In genomic region chr11:61232559-61232958, GRCh38 we compare ENCODE assay signal across 13 cellular contexts. TPM values are rescaled to one million over a fixed set of nuclear protein-coding genes. Genes with fewer than 3 reads are reported as not detected.
"Had no signal": no experiment of that assay in that cellular context is flagged by ENCODE, and none has a peak within 500 bp of the region (broad histone marks: within the 10 kb centered on the region; RNA-seq: fewer than 3 reads in every experiment).

No MANE protein-coding gene starts in this region.

RNA-seq across cellular contexts. Expression of gene PGA5, which starts 8.4 kb away (rescaled TPM):
- total RNA-seq: activated naive CD4-positive, alpha-beta T cell treated with anti-CD3 and anti-CD28 coated beads for 36 hours; activated naive CD4-positive, alpha-beta T cell treated with anti-CD3 and anti-CD28 coated beads, Interleukin-2, amount 50 U/mL, for 72 hours; activated naive CD8-positive, alpha-beta T cell treated with anti-CD3 and anti-CD28 coated beads for 36 hours; activated naive CD8-positive, alpha-beta T cell treated with anti-CD3 and anti-CD28 coated beads, Interleukin-2, amount 10 ng/mL, durations not matched to agents 7 days and 5 days; activated T-cell treated with anti-CD3 and anti-CD28 coated beads, Interleukin-2, amount 50 U/mL, for 4 hours; activated T-cell treated with anti-CD3 and anti-CD28 coated beads, Interleukin-2, amount 50 U/mL, for 72 hours; activated T-helper 1 cell treated with anti-CD3 and anti-CD28 coated beads, Interleukin-12 subunit alpha, Interleukin-12 subunit beta, Interleukin-2, Interleukin-4 antibody, amounts not matched to agents 30 ng/mL and 10 ng/mL and 1 ng/mL, durations not matched to agents 14 hours and 24 hours and 36 hours; activated T-helper 17 cell treated with anti-CD3 and anti-CD28 coated beads, Interleukin-2, amount 50 U/mL, for 72 hours; activated T-helper 2 cell treated with anti-CD3 and anti-CD28 coated beads, Interferon-gamma antibody, Interleukin-2, Interleukin-4, amounts not matched to agents 10 μg/mL and 5 μg/mL and 100 μg/mL, durations not matched to agents 14 hours and 24 hours and 36 hours; bronchial epithelial cell; cardiac septum; cerebellum had no signal

RNA-seq across cellular contexts. Expression of gene PGA4, which starts 10.4 kb away (rescaled TPM):
- total RNA-seq: activated naive CD4-positive, alpha-beta T cell treated with anti-CD3 and anti-CD28 coated beads for 36 hours; activated naive CD4-positive, alpha-beta T cell treated with anti-CD3 and anti-CD28 coated beads, Interleukin-2, amount 50 U/mL, for 72 hours; activated naive CD8-positive, alpha-beta T cell treated with anti-CD3 and anti-CD28 coated beads for 36 hours; activated naive CD8-positive, alpha-beta T cell treated with anti-CD3 and anti-CD28 coated beads, Interleukin-2, amount 10 ng/mL, durations not matched to agents 7 days and 5 days; activated T-cell treated with anti-CD3 and anti-CD28 coated beads, Interleukin-2, amount 50 U/mL, for 4 hours; activated T-cell treated with anti-CD3 and anti-CD28 coated beads, Interleukin-2, amount 50 U/mL, for 72 hours; activated T-helper 1 cell treated with anti-CD3 and anti-CD28 coated beads, Interleukin-12 subunit alpha, Interleukin-12 subunit beta, Interleukin-2, Interleukin-4 antibody, amounts not matched to agents 30 ng/mL and 10 ng/mL and 1 ng/mL, durations not matched to agents 14 hours and 24 hours and 36 hours; activated T-helper 17 cell treated with anti-CD3 and anti-CD28 coated beads, Interleukin-2, amount 50 U/mL, for 72 hours; activated T-helper 2 cell treated with anti-CD3 and anti-CD28 coated beads, Interferon-gamma antibody, Interleukin-2, Interleukin-4, amounts not matched to agents 10 μg/mL and 5 μg/mL and 100 μg/mL, durations not matched to agents 14 hours and 24 hours and 36 hours; bronchial epithelial cell; cardiac septum had no signal

RNA-seq across cellular contexts. Expression of gene PGA3, which starts 29.2 kb away (rescaled TPM):
- total RNA-seq: activated naive CD4-positive, alpha-beta T cell treated with anti-CD3 and anti-CD28 coated beads for 36 hours; activated naive CD4-positive, alpha-beta T cell treated with anti-CD3 and anti-CD28 coated beads, Interleukin-2, amount 50 U/mL, for 72 hours; activated naive CD8-positive, alpha-beta T cell treated with anti-CD3 and anti-CD28 coated beads for 36 hours; activated naive CD8-positive, alpha-beta T cell treated with anti-CD3 and anti-CD28 coated beads, Interleukin-2, amount 10 ng/mL, durations not matched to agents 7 days and 5 days; activated T-cell treated with anti-CD3 and anti-CD28 coated beads, Interleukin-2, amount 50 U/mL, for 4 hours; activated T-cell treated with anti-CD3 and anti-CD28 coated beads, Interleukin-2, amount 50 U/mL, for 72 hours; activated T-helper 1 cell treated with anti-CD3 and anti-CD28 coated beads, Interleukin-12 subunit alpha, Interleukin-12 subunit beta, Interleukin-2, Interleukin-4 antibody, amounts not matched to agents 30 ng/mL and 10 ng/mL and 1 ng/mL, durations not matched to agents 14 hours and 24 hours and 36 hours; activated T-helper 17 cell treated with anti-CD3 and anti-CD28 coated beads, Interleukin-2, amount 50 U/mL, for 72 hours; activated T-helper 2 cell treated with anti-CD3 and anti-CD28 coated beads, Interferon-gamma antibody, Interleukin-2, Interleukin-4, amounts not matched to agents 10 μg/mL and 5 μg/mL and 100 μg/mL, durations not matched to agents 14 hours and 24 hours and 36 hours; bronchial epithelial cell; cardiac muscle cell had no signal
- polyA plus RNA-seq: cardiac muscle cell had no signal
